1 cellular context compared by ENCODE assay signal in the genomic region with DNA sequence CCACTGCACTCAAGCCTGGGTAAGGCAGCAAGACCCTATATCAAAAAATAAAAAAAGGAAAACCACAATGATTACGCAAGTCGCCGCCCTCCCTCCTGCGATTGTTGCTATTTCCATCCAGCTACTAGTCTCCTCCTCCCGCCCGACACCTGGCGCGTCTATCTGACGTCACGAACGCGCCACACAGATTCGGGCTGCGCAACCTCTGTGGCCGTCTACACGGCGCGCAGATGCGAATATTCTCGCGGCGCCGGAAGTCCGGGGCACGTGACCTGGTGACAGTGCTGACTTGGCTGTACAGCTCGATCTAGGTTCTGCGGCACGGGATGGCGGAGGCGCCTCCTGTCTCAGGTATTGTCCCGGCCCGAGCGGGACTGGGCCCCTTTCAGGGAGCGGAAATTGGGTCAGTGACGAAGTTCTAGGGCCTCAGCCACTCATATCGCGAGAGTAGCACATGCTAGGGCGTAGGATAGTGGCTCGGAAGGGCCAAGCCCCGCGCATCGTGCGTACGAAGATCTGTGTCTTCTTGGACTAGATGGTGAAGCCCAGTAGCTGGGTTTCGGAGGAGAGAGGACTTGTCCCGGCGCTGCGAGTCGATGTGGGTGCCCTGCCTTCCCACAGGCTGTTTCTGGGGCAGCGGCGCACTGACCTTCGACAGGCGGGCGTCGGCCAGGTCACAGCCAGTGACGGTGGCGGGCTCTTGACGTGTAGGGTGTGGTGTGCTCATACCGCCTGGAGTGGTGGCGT.
TF ChIP-seq lines count a peak whose summit lies in the region.

A gene (plus strand): TSS at position 270 of the 747 bp plus-strand sequence. CDS start 57 bp downstream, at position 327.

TF ChIP-seq in K562, 482 proteins besides CTCF, POLR2A, EP300 and RAD21 (continued from another document):
- TF ChIP-seq, protein P1, sequence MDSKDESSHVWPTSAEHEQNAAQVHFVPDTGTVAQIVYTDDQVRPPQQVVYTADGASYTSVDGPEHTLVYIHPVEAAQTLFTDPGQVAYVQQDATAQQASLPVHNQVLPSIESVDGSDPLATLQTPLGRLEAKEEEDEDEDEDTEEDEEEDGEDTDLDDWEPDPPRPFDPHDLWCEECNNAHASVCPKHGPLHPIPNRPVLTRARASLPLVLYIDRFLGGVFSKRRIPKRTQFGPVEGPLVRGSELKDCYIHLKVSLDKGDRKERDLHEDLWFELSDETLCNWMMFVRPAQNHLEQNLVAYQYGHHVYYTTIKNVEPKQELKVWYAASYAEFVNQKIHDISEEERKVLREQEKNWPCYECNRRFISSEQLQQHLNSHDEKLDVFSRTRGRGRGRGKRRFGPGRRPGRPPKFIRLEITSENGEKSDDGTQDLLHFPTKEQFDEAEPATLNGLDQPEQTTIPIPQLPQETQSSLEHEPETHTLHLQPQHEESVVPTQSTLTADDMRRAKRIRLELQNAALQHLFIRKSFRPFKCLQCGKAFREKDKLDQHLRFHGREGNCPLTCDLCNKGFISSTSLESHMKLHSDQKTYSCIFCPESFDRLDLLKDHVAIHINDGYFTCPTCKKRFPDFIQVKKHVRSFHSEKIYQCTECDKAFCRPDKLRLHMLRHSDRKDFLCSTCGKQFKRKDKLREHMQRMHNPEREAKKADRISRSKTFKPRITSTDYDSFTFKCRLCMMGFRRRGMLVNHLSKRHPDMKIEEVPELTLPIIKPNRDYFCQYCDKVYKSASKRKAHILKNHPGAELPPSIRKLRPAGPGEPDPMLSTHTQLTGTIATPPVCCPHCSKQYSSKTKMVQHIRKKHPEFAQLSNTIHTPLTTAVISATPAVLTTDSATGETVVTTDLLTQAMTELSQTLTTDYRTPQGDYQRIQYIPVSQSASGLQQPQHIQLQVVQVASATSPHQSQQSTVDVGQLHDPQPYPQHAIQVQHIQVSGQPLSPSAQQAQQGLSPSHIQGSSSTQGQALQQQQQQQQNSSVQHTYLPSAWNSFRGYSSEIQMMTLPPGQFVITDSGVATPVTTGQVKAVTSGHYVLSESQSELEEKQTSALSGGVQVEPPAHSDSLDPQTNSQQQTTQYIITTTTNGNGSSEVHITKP (IDR thresholded peaks at IDR 0.05; ENCODE audit: partially characterized antibody): peak; percentile 49
- TF ChIP-seq ZFP30 (CRISPR knock-in tag; IDR thresholded peaks at IDR 0.05; ENCODE audit: borderline replicate concordance) (no peak), RFX1 (IDR thresholded peaks at IDR 0.05) (no peak; the same call in 1 of the 2 replicates)
- TF ChIP-seq, protein P2, sequence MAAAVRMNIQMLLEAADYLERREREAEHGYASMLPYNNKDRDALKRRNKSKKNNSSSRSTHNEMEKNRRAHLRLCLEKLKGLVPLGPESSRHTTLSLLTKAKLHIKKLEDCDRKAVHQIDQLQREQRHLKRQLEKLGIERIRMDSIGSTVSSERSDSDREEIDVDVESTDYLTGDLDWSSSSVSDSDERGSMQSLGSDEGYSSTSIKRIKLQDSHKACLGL (CRISPR knock-in tag; IDR thresholded peaks at IDR 0.05; ENCODE audit: borderline replicate concordance, poor library complexity, severe bottlenecking): peak; percentile 70
